Comparison of ENCODE assay signal across 16 cellular contexts in the genomic region with DNA sequence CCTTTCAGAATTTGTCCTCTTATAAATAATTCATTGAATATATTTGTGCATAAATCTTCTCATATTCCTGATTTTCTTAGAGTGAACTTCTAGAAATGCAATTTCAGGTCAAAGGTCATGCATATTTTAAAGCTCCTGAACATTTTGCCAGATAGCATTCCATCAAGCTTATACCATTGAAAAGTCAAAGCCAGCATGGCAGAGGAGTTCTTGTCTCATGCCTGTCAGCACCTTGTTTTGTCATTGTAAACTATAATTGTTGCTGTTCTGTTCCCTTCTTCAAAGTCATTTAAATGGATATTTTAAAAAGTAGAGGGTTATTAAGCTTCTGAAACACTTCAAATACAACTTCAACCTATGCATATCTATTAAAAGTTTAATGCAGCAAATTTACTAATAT.
DNase-seq lines count a peak whose midpoint lies in the region; ATAC-seq lines count a peak whose summit lies in the region.
"Had no signal": no experiment of that assay in that cellular context is flagged by ENCODE, and none has a peak within 500 bp of the region (broad histone marks: within the 10 kb centered on the region; RNA-seq: fewer than 3 reads in every experiment).

No MANE protein-coding gene starts in this region.

- no peak overlapping the region for H2BK15ac ChIP-seq in mesenchymal stem cell (ENCODE audit: low read depth, poor library complexity, severe bottlenecking)

- H3K27me3 ChIP-seq in HAP-1 (ENCODE audit: low read depth) (no peaks in the 10 kb centered on the region), mesenchymal stem cell (ENCODE audit: control insufficient read depth in 1 of 2, insufficient read depth in 1 of 2, low read length in 2 of 2) (no peaks in the 10 kb centered on the region)

- peak; percentile 72 for ATAC-seq in Right ventricle myocardium superior (ENCODE audit: poor library complexity)
- no peak for ATAC-seq in Right ventricle myocardium inferior
- ATAC-seq in esophagus mucosa: no peak
- ATAC-seq: HCT116 had no signal

- no peak overlapping the region for H2BK5ac ChIP-seq in mesenchymal stem cell (ENCODE audit: low read depth, low read length, poor library complexity, severe bottlenecking)

- no peak overlapping the region for H3K4ac ChIP-seq in mesenchymal stem cell (ENCODE audit: low read depth in 1 of 2, low read length in 2 of 2)

- H3K9ac ChIP-seq in SK-N-MC (ENCODE audit: insufficient read length) (no peak overlapping the region), mesenchymal stem cell (ENCODE audit: low read length) (no peak overlapping the region)

- no peak overlapping the region for H3K4me2 ChIP-seq in mesenchymal stem cell (ENCODE audit: low read length, poor library complexity, severe bottlenecking)

- H3K27ac ChIP-seq in SK-N-MC: peak overlapping the region; percentile 83; the same call in 1 of the 2 replicates
- H3K27ac ChIP-seq in mesenchymal stem cell (ENCODE audit: low read length, poor library complexity, severe bottlenecking): no peak overlapping the region
- H3K27ac ChIP-seq: 22Rv1 had no signal

- in situ Hi-C loops in HAP-1 (cut with MboI; ENCODE audit: low sequenced_read_pairs): no loop called here

- no peak overlapping the region for H4K91ac ChIP-seq in mesenchymal stem cell (ENCODE audit: low read length)

- H3K18ac ChIP-seq in mesenchymal stem cell (ENCODE audit: low read depth in 1 of 2, low read length in 2 of 2): no peak overlapping the region

- H2AFZ ChIP-seq in mesenchymal stem cell (ENCODE audit: low read depth, low read length): no peak overlapping the region

- intact Hi-C loops in Right ventricle myocardium superior (cut with DNase I) (no loop called here), Right ventricle myocardium inferior (cut with DNase I) (no loop called here)

- H3K9me3 ChIP-seq in HAP-1 (no peaks in the 10 kb centered on the region), SK-N-MC (ENCODE audit: low read depth, low read length) (no peaks in the 10 kb centered on the region), mesenchymal stem cell (ENCODE audit: control insufficient read depth, low read length) (no peaks in the 10 kb centered on the region)

- no peak overlapping the region for H2BK120ac ChIP-seq in mesenchymal stem cell (ENCODE audit: low read depth, low read length)

- no peaks in the 10 kb centered on the region for H3K36me3 ChIP-seq in HAP-1 (replicated peaks)
- no peaks in the 10 kb centered on the region for H3K36me3 ChIP-seq in SK-N-MC (ENCODE audit: insufficient read depth, low read length)
- no peaks in the 10 kb centered on the region for H3K36me3 ChIP-seq in mesenchymal stem cell (ENCODE audit: control insufficient read depth in 1 of 2, insufficient read depth in 2 of 2, low read depth in 1 of 2, low read length in 2 of 2)

- no peak overlapping the region for H2BK12ac ChIP-seq in mesenchymal stem cell (ENCODE audit: low read length in 2 of 2)

- DNase-seq in Right ventricle myocardium superior (no peak), Right ventricle myocardium inferior (ENCODE audit: missing footprints) (no peak), HAP-1 (ENCODE audit: low spot score in 2 of 2) (peak; percentile 26 to 82), SK-N-MC (ENCODE audit: low read depth, low spot score) (no peak), mesenchymal stem cell (no peak)
- DNase-seq: C1 segment of cervical spinal cord; Calu3; CD4-positive, alpha-beta memory T cell; COR-L47; DMS53; DMS79 treated with DMSO at 0.1 percent for 48 hours; GF-D8; GOT3 had no signal

- H3K23ac ChIP-seq in mesenchymal stem cell (ENCODE audit: low read length in 2 of 2): no peak overlapping the region

- no peak overlapping the region for H4K8ac ChIP-seq in mesenchymal stem cell (ENCODE audit: low read length)

- H3K14ac ChIP-seq in mesenchymal stem cell (ENCODE audit: low read length in 2 of 2): no peak overlapping the region

- no peak overlapping the region for H2AK5ac ChIP-seq in mesenchymal stem cell (ENCODE audit: low read length, severe bottlenecking)

- H3K4me3 ChIP-seq in HAP-1 (no peak overlapping the region), SK-N-MC (peak overlapping the region; percentile 45), mesenchymal stem cell (ENCODE audit: insufficient read depth in 1 of 2, low read depth in 1 of 2, low read length in 2 of 2) (no peak overlapping the region)

- H3K79me1 ChIP-seq in mesenchymal stem cell (replicated peaks; ENCODE audit: low read length, poor library complexity, severe bottlenecking): no peaks in the 10 kb centered on the region

- H3K4me1 ChIP-seq in HAP-1 (peaks cover 46% of the 10 kb centered on the region), mesenchymal stem cell (ENCODE audit: control insufficient read depth, insufficient read depth, low read depth, low read length) (no peaks in the 10 kb centered on the region)

Comparison
In these comparisons a context has a peak if more than half of its experiments do, and no peak if none do; other contexts are left out.
1. DNase-seq: peak in HAP-1 (2 of 2); none in Right ventricle myocardium superior (single experiment), Right ventricle myocardium inferior (single experiment), SK-N-MC (single experiment) and mesenchymal stem cell (single experiment).